ENCODE assay signal across 8 cellular contexts in genomic region chr3:136251511-136251910, GRCh38. TPM values are rescaled to one million over a fixed set of nuclear protein-coding genes. Genes with fewer than 3 reads are reported as not detected.
A peak's percentile ranks its signal among the peaks of the same experiment; 100 is the strongest.
DNase-seq lines count a peak whose midpoint lies in the region; ATAC-seq and TF ChIP-seq lines count a peak whose summit lies in the region.

No MANE protein-coding gene starts in this region.

- H3K27me3 Mint-ChIP-seq in neural crest cell (ENCODE audit: low read depth) = no peaks in the 10 kb centered on the region

- H3K9me3 ChIP-seq in ES-I3 (ENCODE audit: control insufficient read depth, insufficient read depth, low read length) = no peaks in the 10 kb centered on the region
- H3K9me3 ChIP-seq in HUES48 (ENCODE audit: control insufficient read depth, insufficient read depth, low read length) = no peaks in the 10 kb centered on the region

- peak overlapping the region; percentile 66 for H3K27ac Mint-ChIP-seq in neural crest cell (ENCODE audit: unreplicated experiment)

- H3K27me3 ChIP-seq in HUES48 (ENCODE audit: control insufficient read depth, insufficient read depth, low read length) = no peaks in the 10 kb centered on the region
- no peaks in the 10 kb centered on the region for H3K27me3 ChIP-seq in brain microvascular endothelial cell (replicated peaks)

- H3K36me3 ChIP-seq in ES-I3 (ENCODE audit: insufficient read depth, low read length) (no peaks in the 10 kb centered on the region), HUES48 (ENCODE audit: control insufficient read depth, insufficient read depth, low read length) (peaks cover 13% of the 10 kb centered on the region), brain microvascular endothelial cell (replicated peaks) (no peaks in the 10 kb centered on the region)

- H3K4me1 ChIP-seq in ES-I3 (ENCODE audit: insufficient read depth, low read length) (peaks cover 11% of the 10 kb centered on the region; the same call in 1 of the 2 replicates), HUES48 (ENCODE audit: control insufficient read depth, insufficient read depth, low read length) (peaks cover 16% of the 10 kb centered on the region)

- H3K9me3 Mint-ChIP-seq in neural crest cell = no peaks in the 10 kb centered on the region

- TF ChIP-seq CTCF in astrocyte of the spinal cord (IDR thresholded peaks at IDR 0.05; ENCODE audit: low read depth, low read length) (no peak), neural crest cell (conservative IDR thresholded peaks at IDR 0.05) (no peak), brain microvascular endothelial cell (IDR thresholded peaks at IDR 0.05; ENCODE audit: low read depth, low read length, missing control alignments) (no peak)

- ATAC-seq in GM18502 (IDR thresholded peaks at IDR 0.05; ENCODE audit: poor library complexity, unreplicated experiment) = no peak

- H3K9ac ChIP-seq in ES-I3 (ENCODE audit: low read depth, low read length) (peak overlapping the region; percentile 71; the same call in 1 of the 2 replicates), HUES48 (ENCODE audit: low read depth, low read length) (no peak overlapping the region)

- no peak for DNase-seq in astrocyte of the spinal cord (ENCODE audit: low read depth, low spot score)
- DNase-seq in neural crest cell (ENCODE audit: low read depth, low spot score) = no peak
- DNase-seq in retina = no peak
- no peak for DNase-seq in brain microvascular endothelial cell
- DNase-seq in GM19240 (ENCODE audit: insufficient read length, low spot score) = no peak

- H3K4me3 ChIP-seq in HUES48 (ENCODE audit: low read depth, low read length) (peak overlapping the region; percentile 90), astrocyte of the spinal cord (ENCODE audit: low read depth, low read length) (peak overlapping the region; percentile 71), brain microvascular endothelial cell (ENCODE audit: low read depth, low read length) (no peak overlapping the region)

- no peak overlapping the region for H3K27ac ChIP-seq in HUES48 (ENCODE audit: low read depth, low read length)
- H3K27ac ChIP-seq in brain microvascular endothelial cell = no peak overlapping the region

- peaks cover 7% of the 10 kb centered on the region for H3K36me3 Mint-ChIP-seq in neural crest cell (ENCODE audit: low read depth)

- peaks cover 27% of the 10 kb centered on the region for H3K4me1 Mint-ChIP-seq in neural crest cell

- in situ Hi-C loops in astrocyte of the spinal cord (cut with HindIII; ENCODE audit: low sequenced_read_pairs) (no loop called here), brain microvascular endothelial cell (cut with HindIII; ENCODE audit: low pct_ligation_motif_present, low sequenced_read_pairs) (no loop called here)

- peak overlapping the region; percentile 94 for H3K4me3 Mint-ChIP-seq in neural crest cell

RNA-seq across cellular contexts. Expression of gene PCCB, which starts 1.4 kb away (rescaled TPM):
- total RNA-seq in neural crest cell = 49.0 and 50.7 TPM in 2 replicates

RNA-seq across cellular contexts. Expression of gene MSL2, which starts 55.4 kb away (rescaled TPM):
- 47.4 and 50.5 TPM in 2 replicates for total RNA-seq in neural crest cell
